Comparison of ENCODE assay signal across 17 cellular contexts in the genomic region with DNA sequence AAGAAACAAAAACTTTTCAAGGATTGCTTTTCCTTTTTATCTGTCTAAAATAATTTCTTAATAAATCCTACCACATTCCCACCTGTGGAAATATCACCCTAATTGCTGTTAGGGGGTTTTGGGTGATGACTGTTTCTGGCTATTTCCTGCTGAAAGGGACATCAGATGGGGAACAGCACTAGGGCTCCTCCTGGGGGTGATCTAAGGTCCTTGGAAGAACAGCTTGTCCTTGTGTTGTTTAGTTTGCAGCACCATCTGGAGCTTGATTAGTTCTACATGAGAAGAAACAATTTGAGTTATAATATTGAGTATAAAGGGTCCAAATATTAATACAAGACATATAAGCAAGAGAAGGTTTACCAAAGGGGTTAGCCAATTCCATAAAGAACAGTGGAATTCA.
DNase-seq lines count a peak whose midpoint lies in the region; TF ChIP-seq lines count a peak whose summit lies in the region.
"Had no signal": no experiment of that assay in that cellular context is flagged by ENCODE, and none has a peak within 500 bp of the region (broad histone marks: within the 10 kb centered on the region; RNA-seq: fewer than 3 reads in every experiment).

No MANE protein-coding gene starts in this region.

- H3K9me3 Mint-ChIP-seq in nephron progenitor cell, result no peaks in the 10 kb centered on the region
- H3K9me3 Mint-ChIP-seq: activated naive CD4-positive, alpha-beta T cell treated with anti-CD3 and anti-CD28 coated beads for 36 hours; brain had no signal

- CTCF ChIA-PET in RWPE1 (lab: Yijun Ruan, JAX), result interaction anchor here (0.6 kb wide), 1 partner anchor 124 kb away, joined by 3 read pairs; no protein-coding TSS in a partner anchor

- H3K4me3 ChIP-seq in GM12875 (ENCODE audit: low read depth, low read length) (no peak overlapping the region), LNCaP clone FGC (ENCODE audit: low read depth, low read length) (no peak overlapping the region)
- H3K4me3 ChIP-seq: BLaER1, K562, transverse colon had no signal

- POLR2A ChIA-PET in RWPE1 (lab: Yijun Ruan, JAX; ENCODE audit: low non-redundant PET), result no interaction called here

- no peaks in the 10 kb centered on the region for H3K36me3 Mint-ChIP-seq in nephron progenitor cell (ENCODE audit: low read depth)
- H3K36me3 Mint-ChIP-seq: brain, naive B cell had no signal

- H3K27ac Mint-ChIP-seq in nephron progenitor cell, result peak overlapping the region; percentile 37
- H3K27ac Mint-ChIP-seq: activated naive CD4-positive, alpha-beta T cell treated with anti-CD3 and anti-CD28 coated beads for 36 hours; brain; naive B cell had no signal

- no peaks in the 10 kb centered on the region for H3K4me1 Mint-ChIP-seq in nephron progenitor cell
- H3K4me1 Mint-ChIP-seq: brain, naive B cell had no signal

- no peaks in the 10 kb centered on the region for H3K27me3 Mint-ChIP-seq in nephron progenitor cell (ENCODE audit: low read depth, poor library complexity)
- H3K27me3 Mint-ChIP-seq: naive B cell had no signal

- no peak overlapping the region for H3K27ac ChIP-seq in RWPE1
- H3K27ac ChIP-seq: BLaER1, transverse colon had no signal

- DNase-seq in LNCaP clone FGC (ENCODE audit: low read depth) (peak; percentile 27), RWPE1 (ENCODE audit: low spot score) (peak; percentile 2), nephron progenitor cell (no peak), AG08395 (ENCODE audit: low spot score) (no peak)
- DNase-seq in activated effector memory CD4-positive, alpha-beta T cell treated with anti-CD3 and anti-CD28 coated beads, Interleukin-2, amount 50 U/mL, for 16 hours, result no peak
- DNase-seq in activated CD4-positive, alpha-beta T cell treated with anti-CD3 and anti-CD28 coated beads, Interleukin-2, amount 50 U/mL, for 48 hours, result no peak
- DNase-seq in activated CD8-positive, alpha-beta memory T cell treated with anti-CD3 and anti-CD28 coated beads for 24 hours, result no peak
- DNase-seq: activated naive CD4-positive, alpha-beta T cell treated with anti-CD3 and anti-CD28 coated beads for 36 hours; naive B cell; NCI-H2029; retina; stimulated activated CD4-positive, alpha-beta T cell treated with anti-CD3 and anti-CD28 coated beads, Interleukin-2, amount 100 ng/mL, for 48 hours; transverse colon had no signal

- H3K4me3 Mint-ChIP-seq in nephron progenitor cell, result no peak overlapping the region
- H3K4me3 Mint-ChIP-seq: activated naive CD4-positive, alpha-beta T cell treated with anti-CD3 and anti-CD28 coated beads for 36 hours; brain; naive B cell had no signal

- TF ChIP-seq CTCF in GM12875 (IDR thresholded peaks at IDR 0.05; ENCODE audit: borderline replicate concordance, insufficient read depth, low read depth, low read length) (peak; percentile 24; the same call in 1 of the 2 replicates), LNCaP clone FGC (IDR thresholded peaks at IDR 0.05; ENCODE audit: control insufficient read depth, extremely low read depth, insufficient read depth) (peak; percentile 80), RWPE1 (conservative IDR thresholded peaks at IDR 0.05; ENCODE audit: low read depth) (no peak), nephron progenitor cell (IDR thresholded peaks at IDR 0.05) (no peak)

Comparison
In these comparisons a context has a peak if more than half of its experiments do, and no peak if none do; other contexts are left out.
1. CTCF ChIP-seq: peak in GM12875 (single experiment) and LNCaP clone FGC (single experiment); none in RWPE1 (single experiment) and nephron progenitor cell (single experiment).
2. DNase-seq: peak in LNCaP clone FGC (single experiment) and RWPE1 (single experiment); none in nephron progenitor cell (single experiment), activated effector memory CD4-positive, alpha-beta T cell treated with anti-CD3 and anti-CD28 coated beads, Interleukin-2, amount 50 U/mL, for 16 hours (single experiment), AG08395 (single experiment), activated CD4-positive, alpha-beta T cell treated with anti-CD3 and anti-CD28 coated beads, Interleukin-2, amount 50 U/mL, for 48 hours (0 of 2) and activated CD8-positive, alpha-beta memory T cell treated with anti-CD3 and anti-CD28 coated beads for 24 hours (single experiment).